12 cellular contexts compared by ENCODE assay signal in the genomic region with DNA sequence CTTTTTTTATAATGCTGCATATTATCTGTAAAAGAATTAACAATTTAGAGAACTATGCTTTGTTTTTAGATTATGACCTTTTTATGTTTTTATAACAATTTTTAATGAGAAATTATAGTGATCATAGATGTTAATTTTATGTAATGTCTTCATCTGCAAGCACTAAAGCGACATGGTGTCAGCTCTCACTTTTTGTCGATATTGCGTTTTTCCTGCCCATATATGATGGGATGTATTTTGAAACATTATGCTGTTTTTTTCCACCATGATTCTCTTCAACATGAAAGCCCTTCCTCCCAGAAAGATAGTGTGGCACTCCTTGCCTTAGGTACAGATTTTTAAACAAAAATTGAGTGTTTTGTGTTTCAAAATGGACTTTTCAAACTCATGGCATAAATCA.
A peak's percentile ranks its signal among the peaks of the same experiment; 100 is the strongest.
DNase-seq lines count a peak whose midpoint lies in the region; ATAC-seq and TF ChIP-seq lines count a peak whose summit lies in the region.
"Had no signal": no experiment of that assay in that cellular context is flagged by ENCODE, and none has a peak within 500 bp of the region (broad histone marks: within the 10 kb centered on the region; RNA-seq: fewer than 3 reads in every experiment).

No MANE protein-coding gene starts in this region.

- H4K20me1 ChIP-seq in GM23338 (replicated peaks; ENCODE audit: insufficient read depth) (no peaks in the 10 kb centered on the region), KMS-11 (ENCODE audit: insufficient read depth) (no peaks in the 10 kb centered on the region)

- H3K36me3 ChIP-seq in GM23338 (ENCODE audit: insufficient read depth) (no peaks in the 10 kb centered on the region), KMS-11 (ENCODE audit: insufficient read depth) (no peaks in the 10 kb centered on the region)
- H3K36me3 ChIP-seq: HAP-1 had no signal

- H3K27me3 Mint-ChIP-seq in GM23338 (ENCODE audit: insufficient read depth, low read depth, poor library complexity): no peaks in the 10 kb centered on the region
- H3K27me3 Mint-ChIP-seq in activated CD4-positive, alpha-beta T cell treated with anti-CD3 and anti-CD28 coated beads, Interleukin-2, amount 10 ng/mL, durations not matched to agents 7 days and 5 days: no peaks in the 10 kb centered on the region
- H3K27me3 Mint-ChIP-seq: CD4-positive, alpha-beta T cell had no signal

- TF ChIP-seq CTCF in GM23338 (conservative IDR thresholded peaks at IDR 0.05; ENCODE audit: low read depth in 2 of 2) (no peak), KMS-11 (conservative IDR thresholded peaks at IDR 0.05; ENCODE audit: low read depth, low read length) (no peak)

- no peaks in the 10 kb centered on the region for H3K36me3 Mint-ChIP-seq in GM23338 (ENCODE audit: low read depth)
- no peaks in the 10 kb centered on the region for H3K36me3 Mint-ChIP-seq in activated CD4-positive, alpha-beta T cell treated with anti-CD3 and anti-CD28 coated beads, Interleukin-2, amount 10 ng/mL, durations not matched to agents 7 days and 5 days (ENCODE audit: low read depth)

- no peaks in the 10 kb centered on the region for H3K9me2 ChIP-seq in GM23338 (ENCODE audit: insufficient read depth)

- H3K4me1 Mint-ChIP-seq in GM23338: peaks cover 31% of the 10 kb centered on the region
- H3K4me1 Mint-ChIP-seq in activated CD4-positive, alpha-beta T cell treated with anti-CD3 and anti-CD28 coated beads, Interleukin-2, amount 10 ng/mL, durations not matched to agents 7 days and 5 days: peaks cover 6% of the 10 kb centered on the region

- no peaks in the 10 kb centered on the region for H3K9me3 Mint-ChIP-seq in GM23338
- no peaks in the 10 kb centered on the region for H3K9me3 Mint-ChIP-seq in activated CD4-positive, alpha-beta T cell treated with anti-CD3 and anti-CD28 coated beads, Interleukin-2, amount 10 ng/mL, durations not matched to agents 7 days and 5 days

- H3K27me3 ChIP-seq in GM23338 (ENCODE audit: insufficient read depth): no peaks in the 10 kb centered on the region
- H3K27me3 ChIP-seq in KMS-11 (ENCODE audit: insufficient read depth, low read depth): no peaks in the 10 kb centered on the region

- no peaks in the 10 kb centered on the region for H3F3A ChIP-seq in GM23338 (replicated peaks; ENCODE audit: low read depth)

- no peak overlapping the region for H3K4me3 Mint-ChIP-seq in GM23338
- no peak overlapping the region for H3K4me3 Mint-ChIP-seq in activated CD4-positive, alpha-beta T cell treated with anti-CD3 and anti-CD28 coated beads, Interleukin-2, amount 10 ng/mL, durations not matched to agents 7 days and 5 days
- H3K4me3 Mint-ChIP-seq: CD4-positive, alpha-beta T cell had no signal

- no peak overlapping the region for H2AFZ ChIP-seq in GM23338
- no peak overlapping the region for H2AFZ ChIP-seq in KMS-11 (ENCODE audit: low read depth)

- peaks cover 33% of the 10 kb centered on the region for H3K4me1 ChIP-seq in GM23338 (ENCODE audit: insufficient read depth)
- peaks cover 90% of the 10 kb centered on the region for H3K4me1 ChIP-seq in KMS-11 (ENCODE audit: low read depth, poor library complexity, severe bottlenecking)
- H3K4me1 ChIP-seq: Caco-2, HAP-1 had no signal

- ATAC-seq in GM23338: no peak

- H3K27ac Mint-ChIP-seq in GM23338: peak overlapping the region; percentile 56
- no peak overlapping the region for H3K27ac Mint-ChIP-seq in activated CD4-positive, alpha-beta T cell treated with anti-CD3 and anti-CD28 coated beads, Interleukin-2, amount 10 ng/mL, durations not matched to agents 7 days and 5 days
- H3K27ac Mint-ChIP-seq: CD4-positive, alpha-beta T cell had no signal

- POLR2A ChIA-PET in activated CD4-positive, alpha-beta T cell treated with anti-CD3 and anti-CD28 coated beads, Interleukin-2, amount 10 ng/mL, durations not matched to agents 7 days and 5 days (lab: Charles Lee): no interaction called here

- H3K79me2 ChIP-seq in GM23338 (replicated peaks; ENCODE audit: insufficient read depth) (no peaks in the 10 kb centered on the region), KMS-11 (ENCODE audit: insufficient read depth, low read depth) (no peaks in the 10 kb centered on the region)

- H3K9ac ChIP-seq in KMS-11: no peak overlapping the region

- no peak overlapping the region for H3K4me2 ChIP-seq in GM23338
- H3K4me2 ChIP-seq in KMS-11: peak overlapping the region; percentile 70

- H3K27ac ChIP-seq in GM23338 (ENCODE audit: low read depth) (no peak overlapping the region), KMS-11 (peak overlapping the region; percentile 69), epithelial cell of prostate (peak overlapping the region; percentile 88)
- H3K27ac ChIP-seq: C4-2B had no signal

- CTCF ChIA-PET in activated CD4-positive, alpha-beta T cell treated with anti-CD3 and anti-CD28 coated beads, Interleukin-2, amount 10 ng/mL, durations not matched to agents 7 days and 5 days (lab: Charles Lee): no interaction called here

- H3K4me3 ChIP-seq in GM23338: no peak overlapping the region
- peak overlapping the region; percentile 14 for H3K4me3 ChIP-seq in KMS-11 (IDR thresholded peaks at IDR 0.05; ENCODE audit: insufficient read depth, low read depth, low read length)
- H3K4me3 ChIP-seq: HAP-1 had no signal

- no peak for DNase-seq in GM23338 (ENCODE audit: low spot score)
- DNase-seq in epithelial cell of prostate (ENCODE audit: low read depth, low spot score): no peak
- no peak for DNase-seq in activated CD4-positive, alpha-beta T cell treated with anti-CD3 and anti-CD28 coated beads, Interleukin-2, amount 10 ng/mL, durations not matched to agents 7 days and 5 days
- DNase-seq in DMS79 (lab: John Stamatoyannopoulos, UW): no peak
- no peak for DNase-seq in central memory CD4-positive, alpha-beta T cell
- DNase-seq: AML-193; Caco-2; CD4-positive, alpha-beta T cell; GDM1 had no signal

TF ChIP-seq in GM23338, 12 proteins besides CTCF, POLR2A, EP300 and RAD21:
- TF ChIP-seq EZH2 (IDR thresholded peaks at IDR 0.05; ENCODE audit: low read depth, unreplicated experiment): no peak
- TF ChIP-seq NANOG (IDR thresholded peaks at IDR 0.05; ENCODE audit: borderline replicate concordance): no peak
- TF ChIP-seq, protein P1, sequence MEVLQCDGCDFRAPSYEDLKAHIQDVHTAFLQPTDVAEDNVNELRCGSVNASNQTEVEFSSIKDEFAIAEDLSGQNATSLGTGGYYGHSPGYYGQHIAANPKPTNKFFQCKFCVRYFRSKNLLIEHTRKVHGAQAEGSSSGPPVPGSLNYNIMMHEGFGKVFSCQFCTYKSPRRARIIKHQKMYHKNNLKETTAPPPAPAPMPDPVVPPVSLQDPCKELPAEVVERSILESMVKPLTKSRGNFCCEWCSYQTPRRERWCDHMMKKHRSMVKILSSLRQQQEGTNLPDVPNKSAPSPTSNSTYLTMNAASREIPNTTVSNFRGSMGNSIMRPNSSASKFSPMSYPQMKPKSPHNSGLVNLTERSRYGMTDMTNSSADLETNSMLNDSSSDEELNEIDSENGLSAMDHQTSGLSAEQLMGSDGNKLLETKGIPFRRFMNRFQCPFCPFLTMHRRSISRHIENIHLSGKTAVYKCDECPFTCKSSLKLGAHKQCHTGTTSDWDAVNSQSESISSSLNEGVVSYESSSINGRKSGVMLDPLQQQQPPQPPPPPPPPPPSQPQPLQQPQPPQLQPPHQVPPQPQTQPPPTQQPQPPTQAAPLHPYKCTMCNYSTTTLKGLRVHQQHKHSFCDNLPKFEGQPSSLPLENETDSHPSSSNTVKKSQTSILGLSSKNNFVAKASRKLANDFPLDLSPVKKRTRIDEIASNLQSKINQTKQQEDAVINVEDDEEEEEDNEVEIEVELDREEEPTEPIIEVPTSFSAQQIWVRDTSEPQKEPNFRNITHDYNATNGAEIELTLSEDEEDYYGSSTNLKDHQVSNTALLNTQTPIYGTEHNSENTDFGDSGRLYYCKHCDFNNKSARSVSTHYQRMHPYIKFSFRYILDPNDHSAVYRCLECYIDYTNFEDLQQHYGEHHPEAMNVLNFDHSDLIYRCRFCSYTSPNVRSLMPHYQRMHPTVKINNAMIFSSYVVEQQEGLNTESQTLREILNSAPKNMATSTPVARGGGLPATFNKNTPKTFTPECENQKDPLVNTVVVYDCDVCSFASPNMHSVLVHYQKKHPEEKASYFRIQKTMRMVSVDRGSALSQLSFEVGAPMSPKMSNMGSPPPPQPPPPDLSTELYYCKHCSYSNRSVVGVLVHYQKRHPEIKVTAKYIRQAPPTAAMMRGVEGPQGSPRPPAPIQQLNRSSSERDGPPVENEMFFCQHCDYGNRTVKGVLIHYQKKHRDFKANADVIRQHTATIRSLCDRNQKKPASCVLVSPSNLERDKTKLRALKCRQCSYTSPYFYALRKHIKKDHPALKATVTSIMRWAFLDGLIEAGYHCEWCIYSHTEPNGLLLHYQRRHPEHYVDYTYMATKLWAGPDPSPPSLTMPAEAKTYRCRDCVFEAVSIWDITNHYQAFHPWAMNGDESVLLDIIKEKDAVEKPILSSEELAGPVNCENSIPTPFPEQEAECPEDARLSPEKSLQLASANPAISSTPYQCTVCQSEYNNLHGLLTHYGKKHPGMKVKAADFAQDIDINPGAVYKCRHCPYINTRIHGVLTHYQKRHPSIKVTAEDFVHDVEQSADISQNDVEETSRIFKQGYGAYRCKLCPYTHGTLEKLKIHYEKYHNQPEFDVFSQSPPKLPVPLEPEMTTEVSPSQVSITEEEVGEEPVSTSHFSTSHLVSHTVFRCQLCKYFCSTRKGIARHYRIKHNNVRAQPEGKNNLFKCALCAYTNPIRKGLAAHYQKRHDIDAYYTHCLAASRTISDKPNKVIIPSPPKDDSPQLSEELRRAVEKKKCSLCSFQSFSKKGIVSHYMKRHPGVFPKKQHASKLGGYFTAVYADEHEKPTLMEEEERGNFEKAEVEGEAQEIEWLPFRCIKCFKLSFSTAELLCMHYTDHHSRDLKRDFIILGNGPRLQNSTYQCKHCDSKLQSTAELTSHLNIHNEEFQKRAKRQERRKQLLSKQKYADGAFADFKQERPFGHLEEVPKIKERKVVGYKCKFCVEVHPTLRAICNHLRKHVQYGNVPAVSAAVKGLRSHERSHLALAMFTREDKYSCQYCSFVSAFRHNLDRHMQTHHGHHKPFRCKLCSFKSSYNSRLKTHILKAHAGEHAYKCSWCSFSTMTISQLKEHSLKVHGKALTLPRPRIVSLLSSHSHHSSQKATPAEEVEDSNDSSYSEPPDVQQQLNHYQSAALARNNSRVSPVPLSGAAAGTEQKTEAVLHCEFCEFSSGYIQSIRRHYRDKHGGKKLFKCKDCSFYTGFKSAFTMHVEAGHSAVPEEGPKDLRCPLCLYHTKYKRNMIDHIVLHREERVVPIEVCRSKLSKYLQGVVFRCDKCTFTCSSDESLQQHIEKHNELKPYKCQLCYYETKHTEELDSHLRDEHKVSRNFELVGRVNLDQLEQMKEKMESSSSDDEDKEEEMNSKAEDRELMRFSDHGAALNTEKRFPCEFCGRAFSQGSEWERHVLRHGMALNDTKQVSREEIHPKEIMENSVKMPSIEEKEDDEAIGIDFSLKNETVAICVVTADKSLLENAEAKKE (CRISPR knock-in tag; IDR thresholded peaks at IDR 0.05): no peak
